Comparison of ENCODE assay signal across 23 cellular contexts in the genomic region with DNA sequence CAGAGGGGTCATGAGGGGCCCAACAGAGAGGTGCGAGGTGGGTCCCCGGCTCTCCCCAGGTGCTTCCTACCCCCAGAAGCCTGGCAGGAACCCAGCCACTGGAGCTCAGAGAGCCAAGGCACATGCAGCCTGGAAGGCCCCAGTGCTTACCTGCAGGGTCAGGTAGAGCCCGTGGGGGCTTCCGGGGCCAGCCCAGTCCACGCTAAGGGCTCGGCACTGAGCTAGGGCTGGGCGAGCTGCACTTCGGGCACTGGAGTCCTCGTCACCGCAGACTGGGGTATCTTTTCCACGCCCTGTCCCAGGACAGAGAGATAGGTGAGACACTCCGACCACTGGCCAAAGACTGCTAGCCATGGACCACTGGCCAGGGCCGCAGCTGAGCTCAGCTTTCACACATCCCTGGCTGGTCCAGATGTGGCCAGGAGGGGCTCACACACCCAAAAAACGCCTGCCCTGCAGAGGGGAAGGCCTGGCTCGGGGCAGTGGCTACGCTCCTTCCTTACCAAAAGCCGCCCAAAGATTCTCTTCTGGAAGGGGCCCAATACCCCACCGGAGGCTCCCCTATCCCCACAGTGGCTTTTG. TPM values are rescaled to one million over a fixed set of nuclear protein-coding genes. Genes with fewer than 3 reads are reported as not detected.
DNase-seq lines count a peak whose midpoint lies in the region; ATAC-seq, FAIRE-seq and TF ChIP-seq lines count a peak whose summit lies in the region.
"Had no signal": no experiment of that assay in that cellular context is flagged by ENCODE, and none has a peak within 500 bp of the region (broad histone marks: within the 10 kb centered on the region; RNA-seq: fewer than 3 reads in every experiment).

No MANE protein-coding gene starts in this region.

- H3K9ac ChIP-seq in HepG2 (ENCODE audit: insufficient read depth, low read depth, low read length): no peak overlapping the region
- H3K9ac ChIP-seq in mesenchymal stem cell (ENCODE audit: low read length): no peak overlapping the region
- H3K9ac ChIP-seq: GM23248 had no signal

- ATAC-seq in HepG2: no peak
- no peak for ATAC-seq in right lobe of liver
- ATAC-seq in WTC11: peak; percentile 50
- no peak for ATAC-seq in HG03175 (IDR thresholded peaks at IDR 0.05; ENCODE audit: unreplicated experiment)
- ATAC-seq: left cardiac atrium had no signal

- no peak overlapping the region for H3K14ac ChIP-seq in mesenchymal stem cell (ENCODE audit: low read length in 2 of 2)

- no peak overlapping the region for H3K4me3 Mint-ChIP-seq in WTC11
- H3K4me3 Mint-ChIP-seq: activated CD4-positive, alpha-beta T cell treated with anti-CD3 and anti-CD28 coated beads, Interleukin-2, amount 10 ng/mL, durations not matched to agents 24 days and 14 days; activated naive CD8-positive, alpha-beta T cell treated with anti-CD3 and anti-CD28 coated beads, Interleukin-2, amount 10 ng/mL, durations not matched to agents 7 days and 5 days; activated T-cell treated with anti-CD3 and anti-CD28 coated beads, Interleukin-2, amount 50 U/mL, for 24 hours; CD4-positive, alpha-beta T cell; memory B cell had no signal

- H4K20me1 ChIP-seq in HepG2 (ENCODE audit: insufficient read depth, low read length): no peaks in the 10 kb centered on the region; the same call in 1 of the 2 replicates

- CTCF ChIA-PET in HepG2 (lab: Yijun Ruan, JAX; ENCODE audit: low intra/inter-chr PET ratio, low total read pairs): no interaction called here
- CTCF ChIA-PET in WTC11 (lab: Charles Lee): interaction anchor here (0.6 to 10.8 kb wide), 46 partner anchors 9 to 334 kb away, joined by 3 to 120 read pairs (median 5); a partner anchor contains a TSS

- intact Hi-C loops in HepG2 (cut with micrococcal nuclease; ENCODE audit: unreplicated experiment): loop anchor here (5.0 kb wide), 2 partner anchors 47 to 207 kb away; a partner anchor contains a TSS
- intact Hi-C loops in right lobe of liver (cut with DNase I): loop anchor here in 1 of 2 donors (10.0 kb wide), 1 partner anchor 70 kb away; no protein-coding TSS in a partner anchor
- intact Hi-C loops in posterior vena cava (cut with DNase I): loop anchor here in 1 of 2 donors (10.0 kb wide), 1 partner anchor 330 kb away; a partner anchor contains a TSS

- no peaks in the 10 kb centered on the region for H3K36me3 Mint-ChIP-seq in WTC11
- H3K36me3 Mint-ChIP-seq: activated naive CD8-positive, alpha-beta T cell treated with anti-CD3 and anti-CD28 coated beads, Interleukin-2, amount 10 ng/mL, durations not matched to agents 7 days and 5 days; memory B cell had no signal

- H3K23ac ChIP-seq in mesenchymal stem cell (ENCODE audit: low read length in 2 of 2): no peak overlapping the region

- peak overlapping the region in 1 of 2 experiments; percentile 13 for H3K4ac ChIP-seq in mesenchymal stem cell (ENCODE audit: low read depth in 1 of 2, low read length in 2 of 2)

- POLR2A ChIA-PET in HepG2 (lab: Yijun Ruan, JAX): interaction anchor here (1.0 to 12.4 kb wide), 5 partner anchors 8 to 68 kb away, joined by 3 to 141 read pairs (median 6); a partner anchor contains a TSS
- POLR2A ChIA-PET in WTC11 (lab: Charles Lee): interaction anchor here (0.8 to 1.0 kb wide), 2 partner anchors 19 to 68 kb away, joined by 3 read pairs; no protein-coding TSS in a partner anchor

- H4K91ac ChIP-seq in mesenchymal stem cell (ENCODE audit: low read length): no peak overlapping the region

- 98% methylated on average over 9 of the region's 18 CpGs for WGBS in HepG2 (ENCODE audit: low lambda C conversion rate)
- 90% methylated on average over 2 of the region's 18 CpGs for WGBS in right lobe of liver (ENCODE audit: insufficient coverage, low coverage, low lambda C conversion rate, missing lambda C conversion rate)
- 93% methylated on average over 18 of the region's 18 CpGs for WGBS in mesenchymal stem cell

- TF ChIP-seq RAD21 in HepG2 (CRISPR knock-in tag; IDR thresholded peaks at IDR 0.05): no peak

- H2BK15ac ChIP-seq in mesenchymal stem cell (ENCODE audit: low read depth, poor library complexity, severe bottlenecking): no peak overlapping the region

- no peak overlapping the region for H2BK120ac ChIP-seq in mesenchymal stem cell (ENCODE audit: low read depth, low read length)

- TF ChIP-seq POLR2A in HepG2 (IDR thresholded peaks at IDR 0.05; ENCODE audit: insufficient read depth in 1 of 2, low read depth in 2 of 2, low read length in 2 of 2) (no peak), right lobe of liver (IDR thresholded peaks at IDR 0.05) (no peak)

- H3K4me1 ChIP-seq in HepG2 (ENCODE audit: insufficient read depth, low read length) (peaks cover 62% of the 10 kb centered on the region), right lobe of liver (peaks cover 0 to 53% (median 25%) of the 10 kb centered on the region in 4 donors), mesenchymal stem cell (ENCODE audit: control insufficient read depth, insufficient read depth, low read depth, low read length) (peaks cover 35% of the 10 kb centered on the region)

- no peaks in the 10 kb centered on the region for H3K27me3 ChIP-seq in HepG2 (ENCODE audit: control insufficient read depth in 1 of 2, insufficient read depth in 2 of 2, low read length in 2 of 2)
- no peaks in the 10 kb centered on the region for H3K27me3 ChIP-seq in right lobe of liver
- H3K27me3 ChIP-seq in mesenchymal stem cell (ENCODE audit: control insufficient read depth in 1 of 2, insufficient read depth in 1 of 2, low read length in 2 of 2): no peaks in the 10 kb centered on the region
- H3K27me3 ChIP-seq: Peyer's patch, SJSA1 had no signal

- BruUV-seq in HepG2 (replicated peaks; lab: Mats Ljungman, UMichigan): no TSS peak

- no peak for FAIRE-seq in HepG2 (lab: Jason Lieb, UNC)
- FAIRE-seq: A204.1, D721Med had no signal

- no peak overlapping the region for H2AFZ ChIP-seq in HepG2 (ENCODE audit: low read length)
- no peak overlapping the region for H2AFZ ChIP-seq in mesenchymal stem cell (ENCODE audit: low read depth, low read length)
- H2AFZ ChIP-seq: GM23248 had no signal

- H3K9me3 Mint-ChIP-seq in WTC11: no peaks in the 10 kb centered on the region
- H3K9me3 Mint-ChIP-seq: activated CD4-positive, alpha-beta T cell treated with anti-CD3 and anti-CD28 coated beads, Interleukin-2, amount 10 ng/mL, durations not matched to agents 24 days and 14 days; activated naive CD8-positive, alpha-beta T cell treated with anti-CD3 and anti-CD28 coated beads, Interleukin-2, amount 10 ng/mL, durations not matched to agents 7 days and 5 days; activated T-cell treated with anti-CD3 and anti-CD28 coated beads, Interleukin-2, amount 50 U/mL, for 24 hours; CD4-positive, alpha-beta T cell; memory B cell had no signal

- no peak overlapping the region for H3K27ac Mint-ChIP-seq in WTC11
- H3K27ac Mint-ChIP-seq: activated CD4-positive, alpha-beta T cell treated with anti-CD3 and anti-CD28 coated beads, Interleukin-2, amount 10 ng/mL, durations not matched to agents 24 days and 14 days; activated naive CD8-positive, alpha-beta T cell treated with anti-CD3 and anti-CD28 coated beads, Interleukin-2, amount 10 ng/mL, durations not matched to agents 7 days and 5 days; activated T-cell treated with anti-CD3 and anti-CD28 coated beads, Interleukin-2, amount 50 U/mL, for 24 hours; CD4-positive, alpha-beta T cell; memory B cell had no signal

- 0 out of 2 replicates have a peak overlapping the region, but pooled peaks have one; percentile 20 for H3K4me2 ChIP-seq in HepG2 (ENCODE audit: low read depth, low read length)
- peak overlapping the region; percentile 53 for H3K4me2 ChIP-seq in mesenchymal stem cell (ENCODE audit: low read length, poor library complexity, severe bottlenecking)

- in situ Hi-C loops in HepG2 (cut with HindIII; ENCODE audit: extremely low pct_ligation_motif_present, low pct_unique_long_range_greater_than_20kb): no loop called here

- H3K4me3 ChIP-seq in HepG2 (replicated peaks in 1 of 3; ENCODE audit: insufficient read depth in 1 of 3, low read depth in 2 of 3, low read length in 3 of 3) (no peak overlapping the region), right lobe of liver (no peak overlapping the region), mesenchymal stem cell (ENCODE audit: insufficient read depth in 1 of 2, low read depth in 1 of 2, low read length in 2 of 2) (no peak overlapping the region)
- H3K4me3 ChIP-seq: GM23248, Peyer's patch, SJSA1 had no signal

- peak overlapping the region; percentile 10 for H2BK5ac ChIP-seq in mesenchymal stem cell (ENCODE audit: low read depth, low read length, poor library complexity, severe bottlenecking)

- H3K79me1 ChIP-seq in mesenchymal stem cell (replicated peaks; ENCODE audit: low read length, poor library complexity, severe bottlenecking): peaks cover 6% of the 10 kb centered on the region

- H3K27ac ChIP-seq in HepG2 (ENCODE audit: extremely low read length, insufficient read depth, low read length) (no peak overlapping the region), right lobe of liver (peak overlapping the region in 1 of 3 donors; percentile 29), mesenchymal stem cell (ENCODE audit: low read length, poor library complexity, severe bottlenecking) (peak overlapping the region; percentile 28)
- H3K27ac ChIP-seq: GM23248, Peyer's patch, SJSA1, WERI-Rb-1 had no signal

- no peak for TF ChIP-seq EP300 in HepG2 (IDR thresholded peaks at IDR 0.05; ENCODE audit: low read depth in 2 of 2, low read length in 2 of 2)
- no peak for TF ChIP-seq EP300 in HepG2 (CRISPR knock-in tag; IDR thresholded peaks at IDR 0.05; ENCODE audit: borderline replicate concordance)

- H3K27me3 Mint-ChIP-seq in WTC11 (ENCODE audit: low read depth): peaks cover 14% of the 10 kb centered on the region
- H3K27me3 Mint-ChIP-seq: CD4-positive, alpha-beta T cell had no signal

- no peaks in the 10 kb centered on the region for H3K9me3 ChIP-seq in HepG2 (ENCODE audit: low read length)
- H3K9me3 ChIP-seq in right lobe of liver: no peaks in the 10 kb centered on the region
- H3K9me3 ChIP-seq in mesenchymal stem cell (ENCODE audit: control insufficient read depth, low read length): no peaks in the 10 kb centered on the region
- H3K9me3 ChIP-seq: Peyer's patch, SJSA1 had no signal

- H2BK12ac ChIP-seq in mesenchymal stem cell (ENCODE audit: low read length in 2 of 2): no peak overlapping the region

- H3K4me1 Mint-ChIP-seq in WTC11: peaks cover 36% of the 10 kb centered on the region

- H3K79me2 ChIP-seq in HepG2 (ENCODE audit: insufficient read depth, low read length): peaks cover 23% of the 10 kb centered on the region

- H2AK5ac ChIP-seq in mesenchymal stem cell (ENCODE audit: low read length, severe bottlenecking): peak overlapping the region; percentile 84

- H3K36me3 ChIP-seq in HepG2 (replicated peaks in 1 of 2; ENCODE audit: control insufficient read depth in 1 of 2, insufficient read depth in 2 of 2, low read length in 2 of 2) (peaks cover 25 to 34% of the 10 kb centered on the region in 2 experiments), right lobe of liver (peaks cover 0 to 24% (median 7%) of the 10 kb centered on the region in 4 donors), mesenchymal stem cell (ENCODE audit: control insufficient read depth in 1 of 2, insufficient read depth in 2 of 2, low read depth in 1 of 2, low read length in 2 of 2) (peaks cover 35 to 63% of the 10 kb centered on the region in 2 experiments)
- H3K36me3 ChIP-seq: WERI-Rb-1 had no signal

- H3K18ac ChIP-seq in mesenchymal stem cell (ENCODE audit: low read depth in 1 of 2, low read length in 2 of 2): peak overlapping the region in 1 of 2 experiments; percentile 41

- peak overlapping the region; percentile 12 for H4K8ac ChIP-seq in mesenchymal stem cell (ENCODE audit: low read length)

- TF ChIP-seq CTCF in HepG2 (CRISPR knock-in tag; IDR thresholded peaks at IDR 0.05): no peak
- TF ChIP-seq CTCF in right lobe of liver (IDR thresholded peaks at IDR 0.05): no peak
- TF ChIP-seq CTCF in WTC11 (IDR thresholded peaks at IDR 0.05): no peak

- no peak for DNase-seq in HepG2 (ENCODE audit: low spot score)
- no peak for DNase-seq in right lobe of liver
- DNase-seq in WTC11 (ENCODE audit: low spot score): no peak
- no peak for DNase-seq in mesenchymal stem cell
- no peak for DNase-seq in NOMO-1 treated with DMSO at 0.1 percent for 48 hours (lab: John Stamatoyannopoulos, UW; ENCODE audit: unreplicated experiment)
- no peak for DNase-seq in posterior vena cava (ENCODE audit: low spot score)
- no peak for DNase-seq in SW480 (ENCODE audit: low spot score)
- DNase-seq: activated naive CD8-positive, alpha-beta T cell treated with anti-CD3 and anti-CD28 coated beads, Interleukin-2, amount 10 ng/mL, durations not matched to agents 7 days and 5 days; activated T-cell treated with anti-CD3 and anti-CD28 coated beads, Interleukin-2, amount 50 U/mL, for 24 hours; aorta; left cardiac atrium; NCI-H2029; T1000 had no signal

RNA-seq across cellular contexts. Expression of a gene that starts 7.4 kb away (rescaled TPM):
- total RNA-seq in HepG2 (2016; rRNA removed; fragmentation: Illumina TruSeq; extraction: Trizol) (30.0 and 45.3 TPM in 2 replicates), right lobe of liver (10 to 100 TPM; 20.3 to 88.9 (median 46.4) TPM), WTC11 (2021) (9.2 to 11.6 TPM (median 10.0 TPM) in 3 replicates), posterior vena cava (10 to 100 TPM; 63.9 to 67.7 TPM)
- total RNA-seq in HepG2 (2016; cell fraction: cytosol; rRNA removed; fragmentation: Illumina TruSeq; extraction: Trizol; ENCODE audit: low read depth): 11.2 and 13.3 TPM in 2 replicates
- 26.2 and 45.1 TPM in 2 replicates for total RNA-seq in HepG2 (2016; cell fraction: insoluble cytoplasmic fraction; rRNA removed; fragmentation: Illumina TruSeq; extraction: Trizol)
- total RNA-seq in HepG2 (2016; cell fraction: membrane; rRNA removed; fragmentation: Illumina TruSeq; extraction: Trizol): 23.6 and 24.3 TPM in 2 replicates
- total RNA-seq in HepG2 (2016; cell fraction: nucleus; rRNA removed; fragmentation: Illumina TruSeq; extraction: Trizol): 39.1 and 45.8 TPM in 2 replicates
- polyA plus RNA-seq in HepG2 (2011; rRNA removed): 42.1 and 70.6 TPM in 2 replicates
- 43.4 and 59.0 TPM in 2 replicates for polyA plus RNA-seq in HepG2 (2011; cell fraction: cytosol; rRNA removed)
- 225 and 236 TPM in 2 replicates for polyA plus RNA-seq in HepG2 (2011; cell fraction: nucleus; rRNA removed)
- 21.3 and 43.4 TPM in 2 replicates for polyA plus RNA-seq in HepG2 (2012)
- polyA plus RNA-seq in HepG2 (2016; cell fraction: cytosol; fragmentation: Illumina TruSeq; extraction: Trizol; ENCODE audit: low read depth): 14.4 and 14.6 TPM in 2 replicates
- 20.2 and 24.5 TPM in 2 replicates for polyA plus RNA-seq in HepG2 (2016; cell fraction: insoluble cytoplasmic fraction; fragmentation: Illumina TruSeq; extraction: Trizol; ENCODE audit: low read depth)
- polyA plus RNA-seq in HepG2 (2016; cell fraction: membrane; fragmentation: Illumina TruSeq; extraction: Trizol; ENCODE audit: low read depth): 13.8 and 19.9 TPM in 2 replicates
- polyA plus RNA-seq in HepG2 (2016; cell fraction: nucleus; fragmentation: Illumina TruSeq; extraction: Trizol; ENCODE audit: insufficient read depth, low read depth): 79.4 and 80.8 TPM in 2 replicates
- 132 and 141 TPM in 2 replicates for polyA minus RNA-seq in HepG2 (2011; rRNA and poly(A)+ RNA removed; ENCODE audit: low replicate concordance)
- 31.9 and 33.7 TPM in 2 replicates for polyA minus RNA-seq in HepG2 (2011; cell fraction: cytosol; rRNA and poly(A)+ RNA removed)
- 94.9 and 117 TPM in 2 replicates for polyA minus RNA-seq in HepG2 (2011; cell fraction: nucleus; rRNA and poly(A)+ RNA removed)
- polyA plus RNA-seq in mesenchymal stem cell (2013, experiment 1 of 2): 28.1 TPM
- 25.8 TPM for polyA plus RNA-seq in mesenchymal stem cell (2013, experiment 2 of 2)
- total RNA-seq: CD4-positive, alpha-beta T cell had no signal

RNA-seq across cellular contexts. Expression of a gene that starts 59.4 kb away (rescaled TPM):
- total RNA-seq in HepG2 (2016; rRNA removed; fragmentation: Illumina TruSeq; extraction: Trizol) (25.2 and 31.5 TPM in 2 replicates), right lobe of liver (10 to 100 TPM in 2 of 6 experiments, 1 to 10 TPM in 4; 5.6 to 17.5 (median 8.5) TPM), WTC11 (2021) (38.7 to 60.4 TPM (median 41.0 TPM) in 3 replicates), posterior vena cava (10 to 100 TPM in 1 of 2 donors, 1 to 10 TPM in 1; 9.1 to 12.8 TPM)
- 14.2 and 18.3 TPM in 2 replicates for total RNA-seq in HepG2 (2016; cell fraction: cytosol; rRNA removed; fragmentation: Illumina TruSeq; extraction: Trizol; ENCODE audit: low read depth)
- 21.2 and 33.1 TPM in 2 replicates for total RNA-seq in HepG2 (2016; cell fraction: insoluble cytoplasmic fraction; rRNA removed; fragmentation: Illumina TruSeq; extraction: Trizol)
- total RNA-seq in HepG2 (2016; cell fraction: membrane; rRNA removed; fragmentation: Illumina TruSeq; extraction: Trizol): 34.3 and 42.2 TPM in 2 replicates
- 21.9 and 25.7 TPM in 2 replicates for total RNA-seq in HepG2 (2016; cell fraction: nucleus; rRNA removed; fragmentation: Illumina TruSeq; extraction: Trizol)
- polyA plus RNA-seq in HepG2 (2011; rRNA removed): 39.8 and 43.5 TPM in 2 replicates
- 17.4 and 27.7 TPM in 2 replicates for polyA plus RNA-seq in HepG2 (2011; cell fraction: cytosol; rRNA removed)
- polyA plus RNA-seq in HepG2 (2011; cell fraction: nucleus; rRNA removed): 122 and 146 TPM in 2 replicates
- polyA plus RNA-seq in HepG2 (2012): 16.2 and 20.9 TPM in 2 replicates
- 15.0 and 20.0 TPM in 2 replicates for polyA plus RNA-seq in HepG2 (2016; cell fraction: cytosol; fragmentation: Illumina TruSeq; extraction: Trizol; ENCODE audit: low read depth)
- 22.6 and 30.3 TPM in 2 replicates for polyA plus RNA-seq in HepG2 (2016; cell fraction: insoluble cytoplasmic fraction; fragmentation: Illumina TruSeq; extraction: Trizol; ENCODE audit: low read depth)
- polyA plus RNA-seq in HepG2 (2016; cell fraction: membrane; fragmentation: Illumina TruSeq; extraction: Trizol; ENCODE audit: low read depth): 30.4 and 34.5 TPM in 2 replicates
- polyA plus RNA-seq in HepG2 (2016; cell fraction: nucleus; fragmentation: Illumina TruSeq; extraction: Trizol; ENCODE audit: insufficient read depth, low read depth): 49.3 and 53.8 TPM in 2 replicates
- polyA minus RNA-seq in HepG2 (2011; rRNA and poly(A)+ RNA removed; ENCODE audit: low replicate concordance): 29.8 and 60.0 TPM in 2 replicates
- 13.6 and 19.1 TPM in 2 replicates for polyA minus RNA-seq in HepG2 (2011; cell fraction: cytosol; rRNA and poly(A)+ RNA removed)
- polyA minus RNA-seq in HepG2 (2011; cell fraction: nucleus; rRNA and poly(A)+ RNA removed): 27.9 and 30.3 TPM in 2 replicates
- 9.7 TPM for polyA plus RNA-seq in mesenchymal stem cell (2013, experiment 1 of 2)
- 9.8 TPM for polyA plus RNA-seq in mesenchymal stem cell (2013, experiment 2 of 2)
